In genomic region chr5:170632985-170633234, GRCh38 we compare ENCODE assay signal across 7 cellular contexts.
A peak's percentile ranks its signal among the peaks of the same experiment; 100 is the strongest.
DNase-seq lines count a peak whose midpoint lies in the region; ATAC-seq and TF ChIP-seq lines count a peak whose summit lies in the region.

No MANE protein-coding gene starts in this region.

- H3K4me3 Mint-ChIP-seq in activated T-helper 1 cell treated with anti-CD3 and anti-CD28 coated beads, Interleukin-12 subunit alpha, Interleukin-12 subunit beta, Interleukin-2, Interleukin-4 antibody, amounts not matched to agents 30 ng/mL and 10 ng/mL and 1 ng/mL, durations not matched to agents 14 hours and 24 hours and 36 hours = no peak overlapping the region

- H3K9me3 ChIP-seq in Loucy (ENCODE audit: insufficient read depth, low read depth, low read length) (no peaks in the 10 kb centered on the region), parathyroid adenoma (ENCODE audit: control insufficient read depth, low read length) (no peaks in the 10 kb centered on the region), uterus (no peaks in the 10 kb centered on the region)

- H2AFZ ChIP-seq in Loucy (ENCODE audit: low read length) = peak overlapping the region; percentile 99; the same call in 1 of the 2 replicates
- peak overlapping the region; percentile 83 for H2AFZ ChIP-seq in parathyroid adenoma

- H3K4me3 ChIP-seq in Loucy (ENCODE audit: low read length, poor library complexity, severe bottlenecking) (peak overlapping the region; percentile 83), parathyroid adenoma (ENCODE audit: low read depth, low read length) (peak overlapping the region; percentile 47), uterus (peak overlapping the region; percentile 12 to 19)

- no peaks in the 10 kb centered on the region for H4K20me1 ChIP-seq in Loucy (ENCODE audit: insufficient read depth, low read length, poor library complexity, severe bottlenecking)

- H3K27ac Mint-ChIP-seq in activated T-helper 1 cell treated with anti-CD3 and anti-CD28 coated beads, Interleukin-12 subunit alpha, Interleukin-12 subunit beta, Interleukin-2, Interleukin-4 antibody, amounts not matched to agents 30 ng/mL and 10 ng/mL and 1 ng/mL, durations not matched to agents 14 hours and 24 hours and 36 hours = no peak overlapping the region

- no peaks in the 10 kb centered on the region for H3K9me2 ChIP-seq in Loucy (replicated peaks; ENCODE audit: low read depth, low read length)

- TF ChIP-seq CTCF in Loucy (conservative IDR thresholded peaks at IDR 0.05; ENCODE audit: low read length) (peak; percentile 75), parathyroid adenoma (IDR thresholded peaks at IDR 0.05) (peak; percentile 98), uterus (IDR thresholded peaks at IDR 0.05) (peak; percentile 92 to 97 (median 94))

- H3K4me2 ChIP-seq in Loucy (ENCODE audit: low read depth, low read length, poor library complexity, severe bottlenecking) = peak overlapping the region; percentile 84
- peak overlapping the region; percentile 72 for H3K4me2 ChIP-seq in parathyroid adenoma (ENCODE audit: low read length)

- H3K4me1 Mint-ChIP-seq in activated T-helper 1 cell treated with anti-CD3 and anti-CD28 coated beads, Interleukin-12 subunit alpha, Interleukin-12 subunit beta, Interleukin-2, Interleukin-4 antibody, amounts not matched to agents 30 ng/mL and 10 ng/mL and 1 ng/mL, durations not matched to agents 14 hours and 24 hours and 36 hours (ENCODE audit: low read depth) = peaks cover 8% of the 10 kb centered on the region

- no peaks in the 10 kb centered on the region for H3F3A ChIP-seq in Loucy (ENCODE audit: low read depth)

- H3K36me3 ChIP-seq in Loucy (ENCODE audit: insufficient read depth, low read length) = no peaks in the 10 kb centered on the region
- H3K36me3 ChIP-seq in parathyroid adenoma (ENCODE audit: control insufficient read depth, insufficient read depth, low read length) = no peaks in the 10 kb centered on the region
- no peaks in the 10 kb centered on the region for H3K36me3 ChIP-seq in uterus

- peak in 1 of 2 donors; percentile 23 for TF ChIP-seq POLR2A in uterus (IDR thresholded peaks at IDR 0.05)

- ATAC-seq in GM19351 (IDR thresholded peaks at IDR 0.05; ENCODE audit: unreplicated experiment) = peak; percentile 68

- no peaks in the 10 kb centered on the region for H3K9me3 Mint-ChIP-seq in activated T-helper 1 cell treated with anti-CD3 and anti-CD28 coated beads, Interleukin-12 subunit alpha, Interleukin-12 subunit beta, Interleukin-2, Interleukin-4 antibody, amounts not matched to agents 30 ng/mL and 10 ng/mL and 1 ng/mL, durations not matched to agents 14 hours and 24 hours and 36 hours

- H3K9ac ChIP-seq in Loucy (ENCODE audit: low read depth, low read length, poor library complexity, severe bottlenecking) (peak overlapping the region; percentile 77), parathyroid adenoma (no peak overlapping the region)

- H3K27me3 Mint-ChIP-seq in activated T-helper 1 cell treated with anti-CD3 and anti-CD28 coated beads, Interleukin-12 subunit alpha, Interleukin-12 subunit beta, Interleukin-2, Interleukin-4 antibody, amounts not matched to agents 30 ng/mL and 10 ng/mL and 1 ng/mL, durations not matched to agents 14 hours and 24 hours and 36 hours (ENCODE audit: insufficient read depth) = peaks cover 13% of the 10 kb centered on the region

- intact Hi-C loops in activated T-helper 1 cell treated with anti-CD3 and anti-CD28 coated beads, Interleukin-12 subunit alpha, Interleukin-12 subunit beta, Interleukin-2, Interleukin-4 antibody, amounts not matched to agents 30 ng/mL and 10 ng/mL and 1 ng/mL, durations not matched to agents 14 hours and 24 hours and 36 hours (cut with micrococcal nuclease) = loop anchor here (1.0 to 2.0 kb wide), 3 partner anchors 29 to 532 kb away; no protein-coding TSS in a partner anchor
- intact Hi-C loops in uterus (cut with DNase I; ENCODE audit: low total_unique reads) = no loop called here

- DNase-seq in activated T-helper 1 cell treated with anti-CD3 and anti-CD28 coated beads, Interleukin-12 subunit alpha, Interleukin-12 subunit beta, Interleukin-2, Interleukin-4 antibody, amounts not matched to agents 30 ng/mL and 10 ng/mL and 1 ng/mL, durations not matched to agents 14 hours and 24 hours and 36 hours (ENCODE audit: low spot score) = peak; percentile 20
- DNase-seq in germinal center (ENCODE audit: low spot score) (peak; percentile 77), uterus (peak; percentile 67 to 77), A172 (ENCODE audit: low spot score) (no peak)

- no peaks in the 10 kb centered on the region for H3K36me3 Mint-ChIP-seq in activated T-helper 1 cell treated with anti-CD3 and anti-CD28 coated beads, Interleukin-12 subunit alpha, Interleukin-12 subunit beta, Interleukin-2, Interleukin-4 antibody, amounts not matched to agents 30 ng/mL and 10 ng/mL and 1 ng/mL, durations not matched to agents 14 hours and 24 hours and 36 hours (ENCODE audit: low read depth)

- H3K27ac ChIP-seq in parathyroid adenoma = peak overlapping the region; percentile 92
- H3K27ac ChIP-seq in uterus = peak overlapping the region; percentile 79 to 85

- H3K4me1 ChIP-seq in Loucy (ENCODE audit: insufficient read depth, low read length, poor library complexity, severe bottlenecking) = peaks cover 5% of the 10 kb centered on the region
- peaks cover 14% of the 10 kb centered on the region for H3K4me1 ChIP-seq in parathyroid adenoma
- peaks cover 0 to 9% of the 10 kb centered on the region in 2 donors for H3K4me1 ChIP-seq in uterus

- H3K27me3 ChIP-seq in Loucy (ENCODE audit: insufficient read depth, low read length, poor library complexity, severe bottlenecking) (no peaks in the 10 kb centered on the region), parathyroid adenoma (ENCODE audit: control insufficient read depth, insufficient read depth, low read length) (no peaks in the 10 kb centered on the region), uterus (no peaks in the 10 kb centered on the region)

- no peaks in the 10 kb centered on the region for H3K79me2 ChIP-seq in Loucy (ENCODE audit: insufficient read depth, low read length)
- H3K79me2 ChIP-seq in parathyroid adenoma = no peaks in the 10 kb centered on the region

Comparison
In these comparisons a context has a peak if more than half of its experiments do, and no peak if none do; other contexts are left out.
1. H3K4me3 ChIP-seq: peak in every context shown above with its lines; median percentile 83 in Loucy; 47 in parathyroid adenoma; 16 in uterus.